2 cellular contexts compared by ENCODE assay signal in the genomic region with DNA sequence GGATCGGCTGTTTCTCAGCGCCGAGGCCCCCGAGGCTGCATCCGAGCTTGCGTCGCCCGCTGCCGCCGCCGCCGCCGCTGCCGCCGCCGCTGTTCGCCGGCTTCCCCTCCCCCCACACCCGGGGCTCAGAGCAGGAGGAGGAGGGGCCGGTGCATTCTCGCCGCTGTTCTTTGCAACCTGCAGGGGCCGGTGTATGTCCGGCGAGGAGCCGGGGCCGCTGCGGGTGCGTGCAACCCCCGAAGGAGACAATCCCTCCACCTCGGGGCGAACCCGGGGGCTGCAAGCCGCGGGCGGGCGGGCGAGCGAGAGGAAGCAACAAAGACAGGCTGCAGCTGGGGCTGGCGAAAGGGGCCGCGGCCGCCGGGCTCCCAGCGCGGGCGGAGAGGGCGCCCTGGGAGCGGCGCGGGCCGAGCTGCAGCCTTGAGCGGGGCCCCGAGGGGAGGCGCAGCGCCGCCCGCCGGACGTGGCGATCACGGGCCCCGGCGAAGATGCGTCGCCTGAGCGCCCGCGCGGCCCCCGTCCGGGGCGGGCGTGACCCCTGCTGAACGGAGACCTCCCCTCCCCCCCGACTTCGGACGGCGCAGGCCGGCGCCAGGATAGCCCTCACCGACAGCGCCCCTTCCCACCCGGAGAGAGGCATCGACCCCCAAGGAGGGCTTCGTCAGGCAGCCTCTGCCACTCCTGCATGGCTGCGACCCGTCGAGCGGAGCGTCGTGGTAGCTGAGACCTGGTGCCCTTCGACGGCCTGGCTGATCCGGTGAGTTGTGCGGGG.
TF ChIP-seq lines count a peak whose summit lies in the region.

No MANE protein-coding gene starts in this region.

TF ChIP-seq in WTC11, 78 proteins besides CTCF, POLR2A, EP300 and RAD21 (continued from another document):
- TF ChIP-seq MYBL2 (CRISPR knock-in tag; IDR thresholded peaks at IDR 0.05) (no peak), SMAD4 (CRISPR knock-in tag; IDR thresholded peaks at IDR 0.05) (no peak), ZNF396 (CRISPR knock-in tag; IDR thresholded peaks at IDR 0.05; ENCODE audit: borderline replicate concordance) (no peak), ZNF671 (CRISPR knock-in tag; IDR thresholded peaks at IDR 0.05) (no peak)
- TF ChIP-seq, protein P1, sequence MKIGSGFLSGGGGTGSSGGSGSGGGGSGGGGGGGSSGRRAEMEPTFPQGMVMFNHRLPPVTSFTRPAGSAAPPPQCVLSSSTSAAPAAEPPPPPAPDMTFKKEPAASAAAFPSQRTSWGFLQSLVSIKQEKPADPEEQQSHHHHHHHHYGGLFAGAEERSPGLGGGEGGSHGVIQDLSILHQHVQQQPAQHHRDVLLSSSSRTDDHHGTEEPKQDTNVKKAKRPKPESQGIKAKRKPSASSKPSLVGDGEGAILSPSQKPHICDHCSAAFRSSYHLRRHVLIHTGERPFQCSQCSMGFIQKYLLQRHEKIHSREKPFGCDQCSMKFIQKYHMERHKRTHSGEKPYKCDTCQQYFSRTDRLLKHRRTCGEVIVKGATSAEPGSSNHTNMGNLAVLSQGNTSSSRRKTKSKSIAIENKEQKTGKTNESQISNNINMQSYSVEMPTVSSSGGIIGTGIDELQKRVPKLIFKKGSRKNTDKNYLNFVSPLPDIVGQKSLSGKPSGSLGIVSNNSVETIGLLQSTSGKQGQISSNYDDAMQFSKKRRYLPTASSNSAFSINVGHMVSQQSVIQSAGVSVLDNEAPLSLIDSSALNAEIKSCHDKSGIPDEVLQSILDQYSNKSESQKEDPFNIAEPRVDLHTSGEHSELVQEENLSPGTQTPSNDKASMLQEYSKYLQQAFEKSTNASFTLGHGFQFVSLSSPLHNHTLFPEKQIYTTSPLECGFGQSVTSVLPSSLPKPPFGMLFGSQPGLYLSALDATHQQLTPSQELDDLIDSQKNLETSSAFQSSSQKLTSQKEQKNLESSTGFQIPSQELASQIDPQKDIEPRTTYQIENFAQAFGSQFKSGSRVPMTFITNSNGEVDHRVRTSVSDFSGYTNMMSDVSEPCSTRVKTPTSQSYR (CRISPR knock-in tag; IDR thresholded peaks at IDR 0.05), result peak; percentile 65; the same call in 1 of the 2 replicates
- TF ChIP-seq, protein P2, sequence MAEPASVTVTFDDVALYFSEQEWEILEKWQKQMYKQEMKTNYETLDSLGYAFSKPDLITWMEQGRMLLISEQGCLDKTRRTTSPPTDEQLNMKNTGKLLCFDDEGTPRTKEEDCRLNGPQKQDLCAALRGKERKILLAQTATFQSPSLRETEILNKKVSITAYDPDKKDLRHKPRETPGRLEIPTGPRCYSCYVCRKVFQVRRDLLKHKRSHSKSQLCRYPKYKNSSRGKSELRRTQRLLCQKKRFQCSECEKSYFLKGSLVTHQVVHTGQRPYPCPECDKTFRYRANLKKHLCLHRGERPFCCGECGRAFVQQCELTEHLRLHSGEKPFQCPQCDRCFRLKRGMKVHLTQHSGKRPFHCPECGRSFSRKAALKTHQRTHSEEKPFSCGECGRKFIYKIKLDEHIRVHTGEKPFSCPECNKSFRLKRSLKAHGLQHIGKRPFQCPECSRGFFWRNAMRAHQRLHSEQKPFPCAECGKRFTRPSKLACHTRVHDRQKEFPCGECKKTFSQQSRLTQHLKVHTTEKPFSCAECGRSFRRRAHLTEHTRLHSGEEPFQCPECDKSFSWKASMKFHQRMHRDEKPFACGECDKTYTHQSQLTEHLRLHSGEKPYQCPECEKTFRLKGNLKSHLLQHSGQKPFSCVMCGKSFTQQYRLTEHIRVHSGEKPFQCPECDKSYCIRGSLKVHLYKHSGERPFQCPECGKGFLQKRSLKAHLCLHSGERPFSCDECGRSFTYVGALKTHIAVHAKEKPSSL (CRISPR knock-in tag; conservative IDR thresholded peaks at IDR 0.05), result no peak
- TF ChIP-seq, protein P3, sequence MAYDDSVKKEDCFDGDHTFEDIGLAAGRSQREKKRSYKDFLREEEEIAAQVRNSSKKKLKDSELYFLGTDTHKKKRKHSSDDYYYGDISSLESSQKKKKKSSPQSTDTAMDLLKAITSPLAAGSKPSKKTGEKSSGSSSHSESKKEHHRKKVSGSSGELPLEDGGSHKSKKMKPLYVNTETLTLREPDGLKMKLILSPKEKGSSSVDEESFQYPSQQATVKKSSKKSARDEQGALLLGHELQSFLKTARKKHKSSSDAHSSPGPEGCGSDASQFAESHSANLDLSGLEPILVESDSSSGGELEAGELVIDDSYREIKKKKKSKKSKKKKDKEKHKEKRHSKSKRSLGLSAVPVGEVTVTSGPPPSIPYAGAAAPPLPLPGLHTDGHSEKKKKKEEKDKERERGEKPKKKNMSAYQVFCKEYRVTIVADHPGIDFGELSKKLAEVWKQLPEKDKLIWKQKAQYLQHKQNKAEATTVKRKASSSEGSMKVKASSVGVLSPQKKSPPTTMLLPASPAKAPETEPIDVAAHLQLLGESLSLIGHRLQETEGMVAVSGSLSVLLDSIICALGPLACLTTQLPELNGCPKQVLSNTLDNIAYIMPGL (CRISPR knock-in tag; IDR thresholded peaks at IDR 0.05), result no peak; the same call in 1 of the 2 replicates
- TF ChIP-seq, protein P4, sequence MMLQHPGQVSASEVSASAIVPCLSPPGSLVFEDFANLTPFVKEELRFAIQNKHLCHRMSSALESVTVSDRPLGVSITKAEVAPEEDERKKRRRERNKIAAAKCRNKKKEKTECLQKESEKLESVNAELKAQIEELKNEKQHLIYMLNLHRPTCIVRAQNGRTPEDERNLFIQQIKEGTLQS (CRISPR knock-in tag; conservative IDR thresholded peaks at IDR 0.05), result no peak

TF ChIP-seq in HepG2, 621 proteins besides CTCF, POLR2A, EP300 and RAD21 (continued from another document and continues in another):
- TF ChIP-seq, protein P5, sequence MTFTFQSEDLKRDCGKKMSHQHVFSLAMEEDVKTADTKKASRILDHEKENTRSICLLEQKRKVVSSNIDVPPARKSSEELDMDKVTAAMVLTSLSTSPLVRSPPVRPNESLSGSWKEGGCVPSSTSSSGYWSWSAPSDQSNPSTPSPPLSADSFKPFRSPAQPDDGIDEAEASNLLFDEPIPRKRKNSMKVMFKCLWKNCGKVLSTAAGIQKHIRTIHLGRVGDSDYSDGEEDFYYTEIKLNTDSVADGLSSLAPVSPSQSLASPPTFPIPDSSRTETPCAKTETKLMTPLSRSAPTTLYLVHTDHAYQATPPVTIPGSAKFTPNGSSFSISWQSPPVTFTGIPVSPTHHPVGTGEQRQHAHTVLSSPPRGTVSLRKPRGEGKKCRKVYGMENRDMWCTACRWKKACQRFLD (CRISPR knock-in tag; IDR thresholded peaks at IDR 0.05; ENCODE audit: borderline replicate concordance), result peak; percentile 66; the same call in 1 of the 2 replicates
- TF ChIP-seq, protein P6, sequence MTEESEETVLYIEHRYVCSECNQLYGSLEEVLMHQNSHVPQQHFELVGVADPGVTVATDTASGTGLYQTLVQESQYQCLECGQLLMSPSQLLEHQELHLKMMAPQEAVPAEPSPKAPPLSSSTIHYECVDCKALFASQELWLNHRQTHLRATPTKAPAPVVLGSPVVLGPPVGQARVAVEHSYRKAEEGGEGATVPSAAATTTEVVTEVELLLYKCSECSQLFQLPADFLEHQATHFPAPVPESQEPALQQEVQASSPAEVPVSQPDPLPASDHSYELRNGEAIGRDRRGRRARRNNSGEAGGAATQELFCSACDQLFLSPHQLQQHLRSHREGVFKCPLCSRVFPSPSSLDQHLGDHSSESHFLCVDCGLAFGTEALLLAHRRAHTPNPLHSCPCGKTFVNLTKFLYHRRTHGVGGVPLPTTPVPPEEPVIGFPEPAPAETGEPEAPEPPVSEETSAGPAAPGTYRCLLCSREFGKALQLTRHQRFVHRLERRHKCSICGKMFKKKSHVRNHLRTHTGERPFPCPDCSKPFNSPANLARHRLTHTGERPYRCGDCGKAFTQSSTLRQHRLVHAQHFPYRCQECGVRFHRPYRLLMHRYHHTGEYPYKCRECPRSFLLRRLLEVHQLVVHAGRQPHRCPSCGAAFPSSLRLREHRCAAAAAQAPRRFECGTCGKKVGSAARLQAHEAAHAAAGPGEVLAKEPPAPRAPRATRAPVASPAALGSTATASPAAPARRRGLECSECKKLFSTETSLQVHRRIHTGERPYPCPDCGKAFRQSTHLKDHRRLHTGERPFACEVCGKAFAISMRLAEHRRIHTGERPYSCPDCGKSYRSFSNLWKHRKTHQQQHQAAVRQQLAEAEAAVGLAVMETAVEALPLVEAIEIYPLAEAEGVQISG (CRISPR knock-in tag; IDR thresholded peaks at IDR 0.05), result peak; percentile 61
- TF ChIP-seq ZNF782 (CRISPR knock-in tag; IDR thresholded peaks at IDR 0.05; ENCODE audit: borderline replicate concordance) (no peak), MTA3 (CRISPR knock-in tag; IDR thresholded peaks at IDR 0.05) (no peak), MBD4 (IDR thresholded peaks at IDR 0.05; ENCODE audit: borderline replicate concordance, low read length) (no peak), ZC3H13 (CRISPR knock-in tag; IDR thresholded peaks at IDR 0.05) (peak; percentile 58; the same call in 1 of the 2 replicates), NR2C2 (CRISPR knock-in tag; IDR thresholded peaks at IDR 0.05; ENCODE audit: borderline replicate concordance) (peak; percentile 48; the same call in 1 of the 2 replicates), ZNF12 (CRISPR knock-in tag; IDR thresholded peaks at IDR 0.05) (peak; percentile 53; the same call in 1 of the 2 replicates), ZNF124 (CRISPR knock-in tag; IDR thresholded peaks at IDR 0.05) (no peak), ZNF232 (CRISPR knock-in tag; IDR thresholded peaks at IDR 0.05; ENCODE audit: borderline replicate concordance) (no peak), ZNF446 (CRISPR knock-in tag; IDR thresholded peaks at IDR 0.05) (no peak), GABPA (IDR thresholded peaks at IDR 0.05; ENCODE audit: low read depth, low read length) (no peak), GABPA (CRISPR knock-in tag; IDR thresholded peaks at IDR 0.05; ENCODE audit: low read depth) (no peak)
- TF ChIP-seq, protein P7, sequence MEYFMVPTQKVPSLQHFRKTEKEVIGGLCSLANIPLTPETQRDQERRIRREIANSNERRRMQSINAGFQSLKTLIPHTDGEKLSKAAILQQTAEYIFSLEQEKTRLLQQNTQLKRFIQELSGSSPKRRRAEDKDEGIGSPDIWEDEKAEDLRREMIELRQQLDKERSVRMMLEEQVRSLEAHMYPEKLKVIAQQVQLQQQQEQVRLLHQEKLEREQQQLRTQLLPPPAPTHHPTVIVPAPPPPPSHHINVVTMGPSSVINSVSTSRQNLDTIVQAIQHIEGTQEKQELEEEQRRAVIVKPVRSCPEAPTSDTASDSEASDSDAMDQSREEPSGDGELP (IDR thresholded peaks at IDR 0.05; ENCODE audit: borderline replicate concordance, low read depth), result peak; percentile 7; the same call in 1 of the 2 replicates
- TF ChIP-seq, protein P8, sequence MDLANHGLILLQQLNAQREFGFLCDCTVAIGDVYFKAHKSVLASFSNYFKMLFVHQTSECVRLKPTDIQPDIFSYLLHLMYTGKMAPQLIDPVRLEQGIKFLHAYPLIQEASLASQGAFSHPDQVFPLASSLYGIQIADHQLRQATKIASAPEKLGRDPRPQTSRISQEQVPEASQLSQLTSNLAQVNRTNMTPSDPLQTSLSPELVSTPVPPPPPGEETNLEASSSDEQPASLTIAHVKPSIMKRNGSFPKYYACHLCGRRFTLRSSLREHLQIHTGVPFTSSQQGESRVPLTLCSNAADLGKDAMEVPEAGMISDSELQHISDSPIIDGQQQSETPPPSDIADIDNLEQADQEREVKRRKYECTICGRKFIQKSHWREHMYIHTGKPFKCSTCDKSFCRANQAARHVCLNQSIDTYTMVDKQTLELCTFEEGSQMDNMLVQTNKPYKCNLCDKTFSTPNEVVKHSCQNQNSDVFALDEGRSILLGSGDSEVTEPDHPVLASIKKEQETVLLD (CRISPR knock-in tag; IDR thresholded peaks at IDR 0.05; ENCODE audit: low read depth), result peak; percentile 55
- TF ChIP-seq, protein P9, sequence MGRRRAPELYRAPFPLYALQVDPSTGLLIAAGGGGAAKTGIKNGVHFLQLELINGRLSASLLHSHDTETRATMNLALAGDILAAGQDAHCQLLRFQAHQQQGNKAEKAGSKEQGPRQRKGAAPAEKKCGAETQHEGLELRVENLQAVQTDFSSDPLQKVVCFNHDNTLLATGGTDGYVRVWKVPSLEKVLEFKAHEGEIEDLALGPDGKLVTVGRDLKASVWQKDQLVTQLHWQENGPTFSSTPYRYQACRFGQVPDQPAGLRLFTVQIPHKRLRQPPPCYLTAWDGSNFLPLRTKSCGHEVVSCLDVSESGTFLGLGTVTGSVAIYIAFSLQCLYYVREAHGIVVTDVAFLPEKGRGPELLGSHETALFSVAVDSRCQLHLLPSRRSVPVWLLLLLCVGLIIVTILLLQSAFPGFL (CRISPR knock-in tag; IDR thresholded peaks at IDR 0.05), result no peak
- TF ChIP-seq, protein P10, sequence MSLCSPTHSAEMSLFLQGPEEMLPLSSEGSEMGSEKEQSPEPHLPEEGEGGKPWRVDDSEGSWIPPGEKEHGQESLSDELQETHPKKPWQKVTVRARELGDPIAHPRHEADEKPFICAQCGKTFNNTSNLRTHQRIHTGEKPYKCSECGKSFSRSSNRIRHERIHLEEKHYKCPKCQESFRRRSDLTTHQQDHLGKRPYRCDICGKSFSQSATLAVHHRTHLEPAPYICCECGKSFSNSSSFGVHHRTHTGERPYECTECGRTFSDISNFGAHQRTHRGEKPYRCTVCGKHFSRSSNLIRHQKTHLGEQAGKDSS (CRISPR knock-in tag; IDR thresholded peaks at IDR 0.05; ENCODE audit: borderline replicate concordance, low read depth), result peak; percentile 23; the same call in 1 of the 2 replicates
- TF ChIP-seq, protein P11, sequence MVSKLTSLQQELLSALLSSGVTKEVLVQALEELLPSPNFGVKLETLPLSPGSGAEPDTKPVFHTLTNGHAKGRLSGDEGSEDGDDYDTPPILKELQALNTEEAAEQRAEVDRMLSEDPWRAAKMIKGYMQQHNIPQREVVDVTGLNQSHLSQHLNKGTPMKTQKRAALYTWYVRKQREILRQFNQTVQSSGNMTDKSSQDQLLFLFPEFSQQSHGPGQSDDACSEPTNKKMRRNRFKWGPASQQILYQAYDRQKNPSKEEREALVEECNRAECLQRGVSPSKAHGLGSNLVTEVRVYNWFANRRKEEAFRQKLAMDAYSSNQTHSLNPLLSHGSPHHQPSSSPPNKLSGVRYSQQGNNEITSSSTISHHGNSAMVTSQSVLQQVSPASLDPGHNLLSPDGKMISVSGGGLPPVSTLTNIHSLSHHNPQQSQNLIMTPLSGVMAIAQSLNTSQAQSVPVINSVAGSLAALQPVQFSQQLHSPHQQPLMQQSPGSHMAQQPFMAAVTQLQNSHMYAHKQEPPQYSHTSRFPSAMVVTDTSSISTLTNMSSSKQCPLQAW (CRISPR knock-in tag; IDR thresholded peaks at IDR 0.05), result 0 out of 2 replicates have a peak, but pooled peaks have one; percentile 14
- TF ChIP-seq, protein P12, sequence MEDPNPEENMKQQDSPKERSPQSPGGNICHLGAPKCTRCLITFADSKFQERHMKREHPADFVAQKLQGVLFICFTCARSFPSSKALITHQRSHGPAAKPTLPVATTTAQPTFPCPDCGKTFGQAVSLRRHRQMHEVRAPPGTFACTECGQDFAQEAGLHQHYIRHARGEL (CRISPR knock-in tag; IDR thresholded peaks at IDR 0.05), result peak; percentile 59; the same call in 1 of the 2 replicates
- TF ChIP-seq, protein P13, sequence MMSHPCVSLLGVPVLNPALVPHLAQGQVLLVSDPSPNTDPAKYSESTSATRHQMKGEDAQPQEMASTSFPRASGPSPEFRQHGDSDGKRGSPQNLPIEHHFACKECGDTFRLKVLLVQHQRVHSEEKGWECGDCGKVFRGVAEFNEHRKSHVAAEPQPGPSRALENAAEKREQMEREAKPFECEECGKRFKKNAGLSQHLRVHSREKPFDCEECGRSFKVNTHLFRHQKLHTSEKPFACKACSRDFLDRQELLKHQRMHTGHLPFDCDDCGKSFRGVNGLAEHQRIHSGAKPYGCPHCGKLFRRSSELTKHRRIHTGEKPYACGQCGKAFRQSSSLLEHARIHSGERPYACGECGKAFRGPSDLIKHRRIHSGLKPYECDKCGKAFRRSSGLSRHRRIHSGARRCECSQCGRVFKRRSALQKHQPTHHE (CRISPR knock-in tag; IDR thresholded peaks at IDR 0.05; ENCODE audit: borderline replicate concordance), result no peak
